ENCODE assay signal across 1 cellular context in the genomic region with DNA sequence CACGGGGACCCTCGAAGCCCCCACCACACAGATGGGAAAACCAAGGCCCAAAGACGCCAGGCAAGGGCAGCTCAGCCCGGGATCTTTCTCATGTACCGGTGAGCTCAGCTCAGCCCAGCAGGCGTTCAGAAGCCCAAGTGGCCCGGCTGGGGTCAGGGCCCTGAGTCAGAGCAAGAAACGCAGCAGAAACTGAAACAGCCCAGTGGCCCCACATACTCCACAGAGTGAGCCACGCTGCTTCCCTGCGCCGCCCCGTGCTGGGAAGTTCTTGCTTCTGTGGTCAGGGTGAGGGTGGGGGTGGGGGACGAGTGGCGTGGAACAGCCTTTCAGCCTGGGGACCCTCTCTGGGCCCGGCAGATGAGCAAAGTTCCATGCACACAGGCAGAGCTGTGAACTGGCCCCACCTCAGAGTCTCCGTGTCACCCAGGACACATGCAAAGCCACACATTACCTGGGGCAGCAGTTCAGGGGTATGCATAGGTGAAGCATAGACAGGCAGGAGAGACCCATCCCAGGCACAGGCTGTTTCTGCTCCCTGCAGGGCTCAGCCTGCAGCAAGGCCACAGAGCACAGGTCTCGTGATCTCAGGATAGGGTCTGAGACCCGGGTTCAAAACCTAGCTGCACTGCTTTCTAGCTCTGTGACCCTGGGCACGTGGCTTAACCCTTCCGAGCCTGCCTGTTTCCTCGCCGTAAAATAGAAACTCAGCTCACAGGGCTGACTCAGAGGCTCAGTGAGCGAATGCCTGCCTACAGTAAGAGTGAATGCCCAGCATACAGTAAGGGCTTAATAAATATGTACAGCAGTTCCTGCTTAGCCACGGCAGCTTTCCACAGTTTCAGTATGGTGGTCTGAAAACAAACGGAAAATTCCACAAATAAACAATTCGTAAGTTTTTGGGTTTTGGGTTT.
TF ChIP-seq lines count a peak whose summit lies in the region.

No MANE protein-coding gene starts in this region.

TF ChIP-seq in IMR-90, 13 proteins besides CTCF, POLR2A, EP300 and RAD21 (continued from another document):
- TF ChIP-seq, protein P1, sequence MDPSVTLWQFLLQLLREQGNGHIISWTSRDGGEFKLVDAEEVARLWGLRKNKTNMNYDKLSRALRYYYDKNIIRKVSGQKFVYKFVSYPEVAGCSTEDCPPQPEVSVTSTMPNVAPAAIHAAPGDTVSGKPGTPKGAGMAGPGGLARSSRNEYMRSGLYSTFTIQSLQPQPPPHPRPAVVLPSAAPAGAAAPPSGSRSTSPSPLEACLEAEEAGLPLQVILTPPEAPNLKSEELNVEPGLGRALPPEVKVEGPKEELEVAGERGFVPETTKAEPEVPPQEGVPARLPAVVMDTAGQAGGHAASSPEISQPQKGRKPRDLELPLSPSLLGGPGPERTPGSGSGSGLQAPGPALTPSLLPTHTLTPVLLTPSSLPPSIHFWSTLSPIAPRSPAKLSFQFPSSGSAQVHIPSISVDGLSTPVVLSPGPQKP (IDR thresholded peaks at IDR 0.05; ENCODE audit: borderline replicate concordance, low read depth, low read length), result no peak
- TF ChIP-seq CEBPB (IDR thresholded peaks at IDR 0.05; ENCODE audit: low read depth, low read length) (no peak), FOS (IDR thresholded peaks at IDR 0.05; ENCODE audit: low read depth, low read length) (no peak), MXI1 (IDR thresholded peaks at IDR 0.05; ENCODE audit: borderline replicate concordance, low read depth, low read length) (no peak), RFX5 (IDR thresholded peaks at IDR 0.05; ENCODE audit: low read depth, low read length) (no peak), NFE2L2 (IDR thresholded peaks at IDR 0.05; ENCODE audit: low read depth, low read length) (no peak), RCOR1 (IDR thresholded peaks at IDR 0.05; ENCODE audit: insufficient replicate concordance, low read length) (no peak), BHLHE40 (IDR thresholded peaks at IDR 0.05; ENCODE audit: low read depth, low read length) (no peak), CHD1 (IDR thresholded peaks at IDR 0.05; ENCODE audit: low read depth, low read length) (no peak)
